Comparison of ENCODE assay signal across 13 cellular contexts in genomic region chr10:11716704-11717103, GRCh38. TPM values are rescaled to one million over a fixed set of nuclear protein-coding genes. Genes with fewer than 3 reads are reported as not detected.
DNase-seq lines count a peak whose midpoint lies in the region; ATAC-seq, FAIRE-seq and TF ChIP-seq lines count a peak whose summit lies in the region.
"Had no signal": no experiment of that assay in that cellular context is flagged by ENCODE, and none has a peak within 500 bp of the region (broad histone marks: within the 10 kb centered on the region; RNA-seq: fewer than 3 reads in every experiment).

No MANE protein-coding gene starts in this region.

- WGBS in HepG2 (ENCODE audit: low lambda C conversion rate): 96% methylated on average over 4 of the region's 4 CpGs
- 96 to 97% methylated on average over 4 of the region's 4 CpGs for WGBS in transverse colon (ENCODE audit: low coverage in 1 of 2), 2 donors

- ATAC-seq in Panc1 (no peak), HepG2 (no peak)
- ATAC-seq in stimulated activated memory B cell treated with anti-CD40 and anti-IgM and Interleukin-4, amounts not matched to agents 10 μg/mL and 1 μg/mL and 100 μg/mL, for 72 hours: no peak

- no peaks in the 10 kb centered on the region for H3K36me3 ChIP-seq in Panc1 (ENCODE audit: control insufficient read depth, insufficient read depth, low read length)
- no peaks in the 10 kb centered on the region for H3K36me3 ChIP-seq in HepG2 (replicated peaks in 1 of 2; ENCODE audit: control insufficient read depth in 1 of 2, insufficient read depth in 2 of 2, low read length in 2 of 2)
- no peaks in the 10 kb centered on the region for H3K36me3 ChIP-seq in transverse colon

- H3K9me3 ChIP-seq in Panc1 (ENCODE audit: control insufficient read depth, insufficient read depth, low read depth, low read length) (no peaks in the 10 kb centered on the region), HepG2 (ENCODE audit: low read length) (no peaks in the 10 kb centered on the region), transverse colon (no peaks in the 10 kb centered on the region)

- H3K4me3 Mint-ChIP-seq in stimulated activated memory B cell treated with anti-CD40 and anti-IgM and Interleukin-4, amounts not matched to agents 10 μg/mL and 1 μg/mL and 100 μg/mL, for 72 hours: no peak overlapping the region
- no peak overlapping the region for H3K4me3 Mint-ChIP-seq in glutamatergic neuron (ENCODE audit: unreplicated experiment)

- POLR2A ChIA-PET in Panc1 (lab: Charles Lee): no interaction called here
- POLR2A ChIA-PET in HepG2 (lab: Yijun Ruan, JAX): interaction anchor here (1.6 to 3.2 kb wide), 5 partner anchors 13 to 109 kb away, joined by 7 to 113 read pairs (median 19); no protein-coding TSS in a partner anchor

- H3K4me3 ChIP-seq in Panc1 (ENCODE audit: low read depth in 2 of 2, low read length in 2 of 2) (no peak overlapping the region), HepG2 (replicated peaks in 1 of 3; ENCODE audit: insufficient read depth in 1 of 3, low read depth in 2 of 3, low read length in 3 of 3) (no peak overlapping the region; a peak in 1 of 6 replicates), transverse colon (no peak overlapping the region)

- H3K4me1 ChIP-seq in Panc1 (ENCODE audit: control insufficient read depth, insufficient read depth, low read length) (peaks cover 4% of the 10 kb centered on the region), HepG2 (ENCODE audit: insufficient read depth, low read length) (peaks cover 81% of the 10 kb centered on the region), transverse colon (peaks cover 0 to 4% (median 2%) of the 10 kb centered on the region in 4 donors)

- H3K4me1 Mint-ChIP-seq in stimulated activated memory B cell treated with anti-CD40 and anti-IgM and Interleukin-4, amounts not matched to agents 10 μg/mL and 1 μg/mL and 100 μg/mL, for 72 hours: peaks cover 59% of the 10 kb centered on the region
- H3K4me1 Mint-ChIP-seq in glutamatergic neuron (ENCODE audit: low read depth, unreplicated experiment): no peaks in the 10 kb centered on the region

- CTCF ChIA-PET in Panc1 (lab: Charles Lee): no interaction called here
- CTCF ChIA-PET in HepG2 (lab: Yijun Ruan, JAX; ENCODE audit: low intra/inter-chr PET ratio, low total read pairs): interaction anchor here (1.5 kb wide), 1 partner anchor 18 kb away, joined by 3 read pairs; no protein-coding TSS in a partner anchor

- no peak for TF ChIP-seq POLR2A in HepG2 (IDR thresholded peaks at IDR 0.05; ENCODE audit: insufficient read depth in 1 of 2, low read depth in 2 of 2, low read length in 2 of 2)
- TF ChIP-seq POLR2A in transverse colon (IDR thresholded peaks at IDR 0.05): no peak

- no peaks in the 10 kb centered on the region for H3K36me3 Mint-ChIP-seq in stimulated activated memory B cell treated with anti-CD40 and anti-IgM and Interleukin-4, amounts not matched to agents 10 μg/mL and 1 μg/mL and 100 μg/mL, for 72 hours
- no peaks in the 10 kb centered on the region for H3K36me3 Mint-ChIP-seq in glutamatergic neuron (ENCODE audit: unreplicated experiment)

- H3K27me3 ChIP-seq in Panc1 (ENCODE audit: control insufficient read depth, insufficient read depth, low read length) (no peaks in the 10 kb centered on the region), HepG2 (ENCODE audit: control insufficient read depth in 1 of 2, insufficient read depth in 2 of 2, low read length in 2 of 2) (no peaks in the 10 kb centered on the region), transverse colon (no peaks in the 10 kb centered on the region)

- DNase-seq in MV-4-11 (lab: John Stamatoyannopoulos, UW) (peak; percentile 56), Panc1 (ENCODE audit: low read depth, low spot score) (no peak), HepG2 (ENCODE audit: low spot score) (no peak), transverse colon (no peak), DMS153 (lab: John Stamatoyannopoulos, UW) (no peak), glutamatergic neuron (no peak)
- DNase-seq: EL, Karpas-422, NCI-H1436 treated with DMSO at 0.1 percent for 48 hours, NCI-H2227 treated with DMSO at 0.1 percent for 48 hours had no signal

- no peak overlapping the region for H2AFZ ChIP-seq in HepG2 (ENCODE audit: low read length)

- peak overlapping the region; percentile 95 for H3K4me2 ChIP-seq in HepG2 (ENCODE audit: low read depth, low read length)

- H3K9me3 Mint-ChIP-seq in stimulated activated memory B cell treated with anti-CD40 and anti-IgM and Interleukin-4, amounts not matched to agents 10 μg/mL and 1 μg/mL and 100 μg/mL, for 72 hours: peaks cover 2% of the 10 kb centered on the region
- peaks cover 4% of the 10 kb centered on the region for H3K9me3 Mint-ChIP-seq in glutamatergic neuron (ENCODE audit: unreplicated experiment)

- TF ChIP-seq EP300 in HepG2 (IDR thresholded peaks at IDR 0.05; ENCODE audit: low read depth in 2 of 2, low read length in 2 of 2): no peak
- TF ChIP-seq EP300 in HepG2 (CRISPR knock-in tag; IDR thresholded peaks at IDR 0.05; ENCODE audit: borderline replicate concordance): no peak
- no peak for TF ChIP-seq EP300 in transverse colon (IDR thresholded peaks at IDR 0.05; ENCODE audit: low read depth)

- H3K27me3 Mint-ChIP-seq in stimulated activated memory B cell treated with anti-CD40 and anti-IgM and Interleukin-4, amounts not matched to agents 10 μg/mL and 1 μg/mL and 100 μg/mL, for 72 hours: no peaks in the 10 kb centered on the region
- H3K27me3 Mint-ChIP-seq in glutamatergic neuron (ENCODE audit: unreplicated experiment): peaks cover 2% of the 10 kb centered on the region

- 0 out of 2 replicates have a peak overlapping the region, but pooled peaks have one; percentile 36 for H3K9ac ChIP-seq in HepG2 (ENCODE audit: insufficient read depth, low read depth, low read length)

- H3K79me2 ChIP-seq in HepG2 (ENCODE audit: insufficient read depth, low read length): no peaks in the 10 kb centered on the region

- TF ChIP-seq CTCF in Panc1 (IDR thresholded peaks at IDR 0.05): no peak
- TF ChIP-seq CTCF in HepG2 (CRISPR knock-in tag; IDR thresholded peaks at IDR 0.05): no peak
- no peak for TF ChIP-seq CTCF in transverse colon (IDR thresholded peaks at IDR 0.05)
- no peak for TF ChIP-seq CTCF in glutamatergic neuron (IDR thresholded peaks at IDR 0.05; ENCODE audit: partially characterized antibody, unreplicated experiment)

- in situ Hi-C loops in Panc1 (cut with HindIII; ENCODE audit: low pct_unique_long_range_greater_than_20kb, low sequenced_read_pairs) (no loop called here), HepG2 (cut with HindIII; ENCODE audit: extremely low pct_ligation_motif_present, low pct_unique_long_range_greater_than_20kb) (no loop called here), transverse colon (cut with MboI; ENCODE audit: low pct_ligation_motif_present in 1 of 4, low pct_unique_long_range_greater_than_20kb in 1 of 4, low sequenced_read_pairs in 3 of 4) (no loop called here)

- H3K27ac Mint-ChIP-seq in stimulated activated memory B cell treated with anti-CD40 and anti-IgM and Interleukin-4, amounts not matched to agents 10 μg/mL and 1 μg/mL and 100 μg/mL, for 72 hours: no peak overlapping the region
- no peak overlapping the region for H3K27ac Mint-ChIP-seq in glutamatergic neuron (ENCODE audit: unreplicated experiment)

- no peak for FAIRE-seq in HepG2 (lab: Jason Lieb, UNC)
- FAIRE-seq: H54, RCC 7860 had no signal

- no peak for TF ChIP-seq RAD21 in HepG2 (CRISPR knock-in tag; IDR thresholded peaks at IDR 0.05)

- BruUV-seq in Panc1 (replicated peaks; lab: Mats Ljungman, UMichigan) (no TSS peak), HepG2 (replicated peaks; lab: Mats Ljungman, UMichigan) (no TSS peak)

- H4K20me1 ChIP-seq in HepG2 (ENCODE audit: insufficient read depth, low read length): no peaks in the 10 kb centered on the region

- intact Hi-C loops in Panc1 (cut with micrococcal nuclease; ENCODE audit: unreplicated experiment): no loop called here
- intact Hi-C loops in HepG2 (cut with micrococcal nuclease; ENCODE audit: unreplicated experiment): loop anchor here (1.0 to 2.0 kb wide), 3 partner anchors 17 to 202 kb away; no protein-coding TSS in a partner anchor
- intact Hi-C loops in transverse colon (cut with DNase I; ENCODE audit: low total_unique reads): no loop called here

- peak overlapping the region; percentile 29; the same call in 1 of the 2 replicates for H3K27ac ChIP-seq in Panc1 (ENCODE audit: low read length)
- peak overlapping the region; percentile 70 for H3K27ac ChIP-seq in HepG2 (ENCODE audit: extremely low read length, insufficient read depth, low read length)
- H3K27ac ChIP-seq in transverse colon: peak overlapping the region in 3 of 4 donors; percentile 41 to 75 (median 59)

RNA-seq across cellular contexts. Expression of gene ECHDC3, which starts 25.5 kb away (rescaled TPM):
- total RNA-seq in Panc1 (2021; ENCODE audit: unreplicated experiment) (5.8 TPM), HepG2 (2016; rRNA removed; fragmentation: Illumina TruSeq; extraction: Trizol) (not detected in 2 replicates), transverse colon (1 to 10 TPM in 3 of 4 donors, under 1 TPM in 1; 0.75 to 5.7 (median 4.0) TPM), glutamatergic neuron (ENCODE audit: unreplicated experiment) (11.8 TPM)
- polyA plus RNA-seq in Panc1 (2012; ENCODE audit: insufficient read length): 8.6 TPM
- not detected in 2 replicates for total RNA-seq in HepG2 (2016; cell fraction: cytosol; rRNA removed; fragmentation: Illumina TruSeq; extraction: Trizol; ENCODE audit: low read depth)
- 0.13 TPM in 1 of 2 replicates, not detected in the other for total RNA-seq in HepG2 (2016; cell fraction: insoluble cytoplasmic fraction; rRNA removed; fragmentation: Illumina TruSeq; extraction: Trizol)
- total RNA-seq in HepG2 (2016; cell fraction: membrane; rRNA removed; fragmentation: Illumina TruSeq; extraction: Trizol): not detected in 2 replicates
- not detected in 2 replicates for total RNA-seq in HepG2 (2016; cell fraction: nucleus; rRNA removed; fragmentation: Illumina TruSeq; extraction: Trizol)
- polyA plus RNA-seq in HepG2 (2011; rRNA removed): not detected in 2 replicates
- not detected in 2 replicates for polyA plus RNA-seq in HepG2 (2011; cell fraction: cytosol; rRNA removed)
- polyA plus RNA-seq in HepG2 (2011; cell fraction: nucleus; rRNA removed): not detected in 2 replicates
- polyA plus RNA-seq in HepG2 (2012): not detected in 2 replicates
- polyA plus RNA-seq in HepG2 (2016; cell fraction: cytosol; fragmentation: Illumina TruSeq; extraction: Trizol; ENCODE audit: low read depth): not detected in 2 replicates
- polyA plus RNA-seq in HepG2 (2016; cell fraction: insoluble cytoplasmic fraction; fragmentation: Illumina TruSeq; extraction: Trizol; ENCODE audit: low read depth): not detected in 2 replicates
- not detected in 2 replicates for polyA plus RNA-seq in HepG2 (2016; cell fraction: membrane; fragmentation: Illumina TruSeq; extraction: Trizol; ENCODE audit: low read depth)
- not detected in 2 replicates for polyA plus RNA-seq in HepG2 (2016; cell fraction: nucleus; fragmentation: Illumina TruSeq; extraction: Trizol; ENCODE audit: insufficient read depth, low read depth)
- polyA minus RNA-seq in HepG2 (2011; rRNA and poly(A)+ RNA removed; ENCODE audit: low replicate concordance): 2.3 TPM in 1 of 2 replicates, not detected in the other
- not detected in 2 replicates for polyA minus RNA-seq in HepG2 (2011; cell fraction: cytosol; rRNA and poly(A)+ RNA removed)
- polyA minus RNA-seq in HepG2 (2011; cell fraction: nucleus; rRNA and poly(A)+ RNA removed): not detected in 2 replicates
